In genomic region chr18:58590827-58591226, GRCh38 we compare ENCODE assay signal across 1 cellular context.
TF ChIP-seq lines count a peak whose summit lies in the region.

No MANE protein-coding gene starts in this region.

TF ChIP-seq in IMR-90, 13 proteins besides CTCF, POLR2A, EP300 and RAD21:
- TF ChIP-seq RFX5 (IDR thresholded peaks at IDR 0.05; ENCODE audit: low read depth, low read length) (no peak), FOS (IDR thresholded peaks at IDR 0.05; ENCODE audit: low read depth, low read length) (no peak), ELK1 (IDR thresholded peaks at IDR 0.05; ENCODE audit: borderline replicate concordance, low read depth, low read length) (no peak), SMC3 (IDR thresholded peaks at IDR 0.05; ENCODE audit: low read depth, low read length) (no peak), MAZ (IDR thresholded peaks at IDR 0.05; ENCODE audit: borderline replicate concordance, low read depth, low read length) (no peak), USF2 (IDR thresholded peaks at IDR 0.05; ENCODE audit: low read depth, low read length) (no peak), NFE2L2 (IDR thresholded peaks at IDR 0.05; ENCODE audit: low read depth, low read length) (no peak), CEBPB (IDR thresholded peaks at IDR 0.05; ENCODE audit: low read depth, low read length) (no peak), CHD1 (IDR thresholded peaks at IDR 0.05; ENCODE audit: low read depth, low read length) (no peak), MAFK (IDR thresholded peaks at IDR 0.05; ENCODE audit: low read depth, low read length) (no peak), MXI1 (IDR thresholded peaks at IDR 0.05; ENCODE audit: borderline replicate concordance, low read depth, low read length) (no peak), RCOR1 (IDR thresholded peaks at IDR 0.05; ENCODE audit: insufficient replicate concordance, low read length) (no peak), BHLHE40 (IDR thresholded peaks at IDR 0.05; ENCODE audit: low read depth, low read length) (no peak)
